In genomic region chr2:130354135-130354420, GRCh38 we compare ENCODE assay signal across 13 cellular contexts. TPM values are rescaled to one million over a fixed set of nuclear protein-coding genes. Genes with fewer than 3 reads are reported as not detected.
DNase-seq lines count a peak whose midpoint lies in the region; ATAC-seq and TF ChIP-seq lines count a peak whose summit lies in the region.
"Had no signal": no experiment of that assay in that cellular context is flagged by ENCODE, and none has a peak within 500 bp of the region (broad histone marks: within the 10 kb centered on the region; RNA-seq: fewer than 3 reads in every experiment).

No MANE protein-coding gene starts in this region.

- peaks cover 55% of the 10 kb centered on the region for H3F3A ChIP-seq in DOHH2 (ENCODE audit: control insufficient read depth, insufficient read depth)

- peaks cover 55% of the 10 kb centered on the region for H3K36me3 ChIP-seq in DOHH2 (ENCODE audit: control insufficient read depth, low read length)
- no peaks in the 10 kb centered on the region for H3K36me3 ChIP-seq in mucosa of descending colon (ENCODE audit: low read depth)

- no peaks in the 10 kb centered on the region for H3K9me2 ChIP-seq in DOHH2 (replicated peaks; ENCODE audit: control insufficient read depth, low read length)

- no peaks in the 10 kb centered on the region for H3K27me3 ChIP-seq in DOHH2 (ENCODE audit: control insufficient read depth, low read length)

- H3K4me1 ChIP-seq in DOHH2 (ENCODE audit: control insufficient read depth, low read length) (peaks cover 71% of the 10 kb centered on the region), mucosa of descending colon (ENCODE audit: low read depth) (peaks cover 11% of the 10 kb centered on the region)

- H3K4me3 ChIP-seq in DOHH2 (ENCODE audit: low read length), result peak overlapping the region; percentile 87
- H3K4me3 ChIP-seq in mucosa of descending colon, result no peak overlapping the region

- H3K27me3 Mint-ChIP-seq in activated CD4-positive, alpha-beta T cell treated with anti-CD3 and anti-CD28 coated beads, Interleukin-2, amount 10 ng/mL, durations not matched to agents 7 days and 5 days, result peaks cover 3% of the 10 kb centered on the region
- no peaks in the 10 kb centered on the region for H3K27me3 Mint-ChIP-seq in activated T-helper 2 cell treated with anti-CD3 and anti-CD28 coated beads, Interferon-gamma antibody, Interleukin-2, Interleukin-4, amounts not matched to agents 10 μg/mL and 5 μg/mL and 100 μg/mL, durations not matched to agents 14 hours and 24 hours and 36 hours (ENCODE audit: low read depth)
- H3K27me3 Mint-ChIP-seq in nephron (ENCODE audit: low read depth), result peaks cover 4% of the 10 kb centered on the region
- H3K27me3 Mint-ChIP-seq: IgD-negative memory B cell had no signal

- TF ChIP-seq CTCF in DOHH2 (IDR thresholded peaks at IDR 0.05; ENCODE audit: low read depth, low read length, poor library complexity, severe bottlenecking), result no peak
- no peak for TF ChIP-seq CTCF in nephron (IDR thresholded peaks at IDR 0.05; ENCODE audit: unreplicated experiment in 3 of 3)
- no peak for TF ChIP-seq CTCF in mucosa of descending colon (IDR thresholded peaks at IDR 0.05)

- H3K27ac ChIP-seq in DOHH2 (ENCODE audit: low read depth, low read length), result peak overlapping the region; percentile 99

- no peaks in the 10 kb centered on the region for H3K9me3 ChIP-seq in DOHH2 (ENCODE audit: control insufficient read depth, insufficient read depth, low read length)
- no peaks in the 10 kb centered on the region for H3K9me3 ChIP-seq in mucosa of descending colon

- ATAC-seq in HG03045 (IDR thresholded peaks at IDR 0.05; ENCODE audit: unreplicated experiment), result no peak
- no peak for ATAC-seq in mucosa of descending colon
- ATAC-seq: left lobe of liver had no signal

- H3K9me3 Mint-ChIP-seq in activated CD4-positive, alpha-beta T cell treated with anti-CD3 and anti-CD28 coated beads, Interleukin-2, amount 10 ng/mL, durations not matched to agents 7 days and 5 days, result no peaks in the 10 kb centered on the region
- no peaks in the 10 kb centered on the region for H3K9me3 Mint-ChIP-seq in activated T-helper 2 cell treated with anti-CD3 and anti-CD28 coated beads, Interferon-gamma antibody, Interleukin-2, Interleukin-4, amounts not matched to agents 10 μg/mL and 5 μg/mL and 100 μg/mL, durations not matched to agents 14 hours and 24 hours and 36 hours
- H3K9me3 Mint-ChIP-seq in nephron, result no peaks in the 10 kb centered on the region
- H3K9me3 Mint-ChIP-seq: IgD-negative memory B cell had no signal

- H3K79me2 ChIP-seq in DOHH2 (ENCODE audit: control insufficient read depth, low read length), result peaks cover 75% of the 10 kb centered on the region

- H3K4me2 ChIP-seq in DOHH2 (ENCODE audit: low read length), result peak overlapping the region; percentile 92

- CTCF ChIA-PET in activated CD4-positive, alpha-beta T cell treated with anti-CD3 and anti-CD28 coated beads, Interleukin-2, amount 10 ng/mL, durations not matched to agents 7 days and 5 days (lab: Charles Lee), result interaction anchor here (1.1 to 4.6 kb wide), 3 partner anchors 11 to 20 kb away, joined by 3 to 32 read pairs (median 4); partner anchors contain the start of gene IMP4

- H3K4me1 Mint-ChIP-seq in activated CD4-positive, alpha-beta T cell treated with anti-CD3 and anti-CD28 coated beads, Interleukin-2, amount 10 ng/mL, durations not matched to agents 7 days and 5 days, result peaks cover 19% of the 10 kb centered on the region
- peaks cover 19% of the 10 kb centered on the region for H3K4me1 Mint-ChIP-seq in activated T-helper 2 cell treated with anti-CD3 and anti-CD28 coated beads, Interferon-gamma antibody, Interleukin-2, Interleukin-4, amounts not matched to agents 10 μg/mL and 5 μg/mL and 100 μg/mL, durations not matched to agents 14 hours and 24 hours and 36 hours (ENCODE audit: low read depth)
- H3K4me1 Mint-ChIP-seq in nephron, result peaks cover 29% of the 10 kb centered on the region

- H4K20me1 ChIP-seq in DOHH2 (ENCODE audit: control insufficient read depth, insufficient read depth, low read depth, low read length), result no peaks in the 10 kb centered on the region

- no peak overlapping the region for H3K27ac Mint-ChIP-seq in activated CD4-positive, alpha-beta T cell treated with anti-CD3 and anti-CD28 coated beads, Interleukin-2, amount 10 ng/mL, durations not matched to agents 7 days and 5 days
- no peak overlapping the region for H3K27ac Mint-ChIP-seq in activated T-helper 2 cell treated with anti-CD3 and anti-CD28 coated beads, Interferon-gamma antibody, Interleukin-2, Interleukin-4, amounts not matched to agents 10 μg/mL and 5 μg/mL and 100 μg/mL, durations not matched to agents 14 hours and 24 hours and 36 hours
- H3K27ac Mint-ChIP-seq in nephron, result peak overlapping the region in 1 of 3 experiments; percentile 5

- DNase-seq in activated CD4-positive, alpha-beta T cell treated with anti-CD3 and anti-CD28 coated beads, Interleukin-2, amount 10 ng/mL, durations not matched to agents 7 days and 5 days, result no peak
- DNase-seq in activated CD4-positive, alpha-beta T cell treated with anti-CD3 and anti-CD28 coated beads for 48 hours, result no peak
- DNase-seq in activated T-helper 2 cell treated with anti-CD3 and anti-CD28 coated beads, Interferon-gamma antibody, Interleukin-2, Interleukin-4, amounts not matched to agents 10 μg/mL and 5 μg/mL and 100 μg/mL, durations not matched to agents 14 hours and 24 hours and 36 hours (ENCODE audit: low spot score), result no peak
- DNase-seq in mucosa of descending colon, result no peak
- no peak for DNase-seq in effector CD8-positive, alpha-beta T cell (lab: John Stamatoyannopoulos, UW)
- DNase-seq: activated naive CD4-positive, alpha-beta T cell treated with Interleukin-2 at 50 U/mL for 16 hours; NCI-H1092; stimulated activated CD4-positive, alpha-beta T cell treated with anti-CD3 and anti-CD28 coated beads, Interleukin-1b, Interleukin-23, amount 100 ng/mL, for 48 hours had no signal

- POLR2A ChIA-PET in activated CD4-positive, alpha-beta T cell treated with anti-CD3 and anti-CD28 coated beads, Interleukin-2, amount 10 ng/mL, durations not matched to agents 7 days and 5 days (lab: Charles Lee), result no interaction called here

- no peaks in the 10 kb centered on the region for H3K36me3 Mint-ChIP-seq in activated CD4-positive, alpha-beta T cell treated with anti-CD3 and anti-CD28 coated beads, Interleukin-2, amount 10 ng/mL, durations not matched to agents 7 days and 5 days (ENCODE audit: low read depth)
- peaks cover 11% of the 10 kb centered on the region for H3K36me3 Mint-ChIP-seq in activated T-helper 2 cell treated with anti-CD3 and anti-CD28 coated beads, Interferon-gamma antibody, Interleukin-2, Interleukin-4, amounts not matched to agents 10 μg/mL and 5 μg/mL and 100 μg/mL, durations not matched to agents 14 hours and 24 hours and 36 hours (ENCODE audit: low read depth)
- peaks cover 6% of the 10 kb centered on the region for H3K36me3 Mint-ChIP-seq in nephron (ENCODE audit: low read depth)
- H3K36me3 Mint-ChIP-seq: IgD-negative memory B cell had no signal

- intact Hi-C loops in activated T-helper 2 cell treated with anti-CD3 and anti-CD28 coated beads, Interferon-gamma antibody, Interleukin-2, Interleukin-4, amounts not matched to agents 10 μg/mL and 5 μg/mL and 100 μg/mL, durations not matched to agents 14 hours and 24 hours and 36 hours (cut with micrococcal nuclease), result no loop called here
- intact Hi-C loops in mucosa of descending colon (cut with DNase I, micrococcal nuclease), result no loop called here

- H3K4me3 Mint-ChIP-seq in activated CD4-positive, alpha-beta T cell treated with anti-CD3 and anti-CD28 coated beads, Interleukin-2, amount 10 ng/mL, durations not matched to agents 7 days and 5 days, result peak overlapping the region; percentile 73
- peak overlapping the region; percentile 79 for H3K4me3 Mint-ChIP-seq in activated T-helper 2 cell treated with anti-CD3 and anti-CD28 coated beads, Interferon-gamma antibody, Interleukin-2, Interleukin-4, amounts not matched to agents 10 μg/mL and 5 μg/mL and 100 μg/mL, durations not matched to agents 14 hours and 24 hours and 36 hours (ENCODE audit: low read depth)
- peak overlapping the region; percentile 80 to 83 (median 81) for H3K4me3 Mint-ChIP-seq in nephron

RNA-seq across cellular contexts. Expression of gene PTPN18, which starts 1.8 kb away (rescaled TPM):
- total RNA-seq in activated CD4-positive, alpha-beta T cell treated with anti-CD3 and anti-CD28 coated beads, Interleukin-2, amount 10 ng/mL, durations not matched to agents 7 days and 5 days, result 10 to 100 TPM; 88.2 to 89.2 TPM
- 72.6 and 72.9 TPM in 2 replicates for total RNA-seq in activated T-helper 2 cell treated with anti-CD3 and anti-CD28 coated beads, Interferon-gamma antibody, Interleukin-2, Interleukin-4, amounts not matched to agents 10 μg/mL and 5 μg/mL and 100 μg/mL, durations not matched to agents 14 hours and 24 hours and 36 hours
- total RNA-seq in mucosa of descending colon, result 100 to 1,000 TPM; 115 to 197 (median 120) TPM

RNA-seq across cellular contexts. Expression of gene IMP4, which starts 11.4 kb away (rescaled TPM):
- total RNA-seq in activated CD4-positive, alpha-beta T cell treated with anti-CD3 and anti-CD28 coated beads, Interleukin-2, amount 10 ng/mL, durations not matched to agents 7 days and 5 days, result 10 to 100 TPM; 71.1 to 75.2 TPM
- total RNA-seq in activated T-helper 2 cell treated with anti-CD3 and anti-CD28 coated beads, Interferon-gamma antibody, Interleukin-2, Interleukin-4, amounts not matched to agents 10 μg/mL and 5 μg/mL and 100 μg/mL, durations not matched to agents 14 hours and 24 hours and 36 hours, result 136 and 142 TPM in 2 replicates
- total RNA-seq in mucosa of descending colon, result 10 to 100 TPM; 52.7 to 70.4 (median 56.0) TPM
